ENCODE assay signal across 24 cellular contexts in genomic region chr19:7203317-7203716, GRCh38.
"Had no signal": no experiment of that assay in that cellular context is flagged by ENCODE, and none has a peak within 500 bp of the region (broad histone marks: within the 10 kb centered on the region; RNA-seq: fewer than 3 reads in every experiment).

No MANE protein-coding gene starts in this region.

- H3K27ac ChIP-seq: epithelial cell of prostate, sigmoid colon, testis, upper lobe of left lung, WERI-Rb-1 had no signal

- DNase-seq: activated CD4-positive, alpha-beta T cell treated with anti-CD3 and anti-CD28 coated beads for 1 hour; activated CD4-positive, alpha-beta T cell treated with anti-CD3 and anti-CD28 coated beads, Interleukin-2, amount 50 U/mL, for 1 hour; activated gamma-delta T cell treated with Interleukin-2 at 50 U/mL for 16 hours; activated T-cell treated with anti-CD3 and anti-CD28 coated beads, Interleukin-2, amount 50 U/mL, for 1 hour; aorta; central memory CD4-positive, alpha-beta T cell; kidney; left ventricle myocardium superior; naive B cell; occipital lobe; sigmoid colon; SK-N-SH; stimulated activated CD4-positive, alpha-beta T cell treated with anti-CD3 and anti-CD28 coated beads, Interleukin-2, amount 100 ng/mL, for 48 hours; stimulated activated CD8-positive, alpha-beta memory T cell treated with anti-CD3 and anti-CD28 coated beads, Interleukin-4, amount 100 ng/mL, for 48 hours; stimulated activated naive B cell treated with anti-CD40 and anti-IgM and Interleukin-4, amounts not matched to agents 10 μg/mL and 1 μg/mL and 100 μg/mL, for 72 hours; T-cell; testis; upper lobe of left lung; WERI-Rb-1 had no signal

- H3K9me3 ChIP-seq: sigmoid colon, SK-N-SH, testis, upper lobe of left lung had no signal

- FAIRE-seq: colon, kidney, TTC549 had no signal

- H3K27me3 Mint-ChIP-seq: activated naive CD4-positive, alpha-beta T cell treated with anti-CD3 and anti-CD28 coated beads, Interleukin-2, amount 50 U/mL, for 24 hours; naive B cell had no signal

- H3K4me3 Mint-ChIP-seq: activated naive CD4-positive, alpha-beta T cell treated with anti-CD3 and anti-CD28 coated beads, Interleukin-2, amount 50 U/mL, for 24 hours; naive B cell; neural crest cell; stimulated activated naive B cell treated with anti-CD40 and anti-IgM and Interleukin-4, amounts not matched to agents 10 μg/mL and 1 μg/mL and 100 μg/mL, for 72 hours; T-cell had no signal

- H3K36me3 Mint-ChIP-seq: naive B cell; stimulated activated naive B cell treated with anti-CD40 and anti-IgM and Interleukin-4, amounts not matched to agents 10 μg/mL and 1 μg/mL and 100 μg/mL, for 72 hours; T-cell had no signal

- H3K4me3 ChIP-seq: sigmoid colon, testis, upper lobe of left lung had no signal

- H3K27me3 ChIP-seq: sigmoid colon, testis, upper lobe of left lung had no signal

- H3K36me3 ChIP-seq: sigmoid colon, upper lobe of left lung, WERI-Rb-1 had no signal

- ATAC-seq: left ventricle myocardium superior; stimulated activated naive B cell treated with anti-CD40 and anti-IgM and Interleukin-4, amounts not matched to agents 10 μg/mL and 1 μg/mL and 100 μg/mL, for 72 hours; T-cell had no signal

- H3K27ac Mint-ChIP-seq: activated naive CD4-positive, alpha-beta T cell treated with anti-CD3 and anti-CD28 coated beads, Interleukin-2, amount 50 U/mL, for 24 hours; naive B cell; stimulated activated naive B cell treated with anti-CD40 and anti-IgM and Interleukin-4, amounts not matched to agents 10 μg/mL and 1 μg/mL and 100 μg/mL, for 72 hours; T-cell had no signal
